ENCODE assay signal across 1 cellular context in the genomic region with DNA sequence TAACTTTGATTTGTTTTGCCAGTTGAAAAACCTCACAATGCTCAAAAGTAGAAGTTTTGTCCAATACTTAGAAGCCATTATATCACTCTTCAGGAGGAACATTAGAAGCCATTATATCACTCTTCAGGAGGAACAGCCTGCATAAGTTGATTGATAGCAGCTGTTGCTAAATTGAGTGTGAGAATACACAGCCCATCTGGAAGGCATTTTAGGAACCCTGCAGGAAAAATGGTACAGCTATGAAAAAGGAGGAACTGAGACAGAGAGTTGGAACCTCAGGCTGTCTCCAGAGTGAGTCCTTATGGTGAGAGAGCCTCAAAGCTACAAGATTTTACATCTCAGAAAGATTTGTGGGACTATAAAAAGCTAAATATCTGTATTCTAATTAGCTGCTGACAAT.
TF ChIP-seq lines count a peak whose summit lies in the region.

No MANE protein-coding gene starts in this region.

TF ChIP-seq in GM23338, 12 proteins besides CTCF, POLR2A, EP300 and RAD21 (continued from another document):
- TF ChIP-seq NANOG (IDR thresholded peaks at IDR 0.05; ENCODE audit: borderline replicate concordance), result no peak
- TF ChIP-seq EZH2 (IDR thresholded peaks at IDR 0.05; ENCODE audit: low read depth, unreplicated experiment), result no peak
- TF ChIP-seq ZNF114 (CRISPR knock-in tag; IDR thresholded peaks at IDR 0.05), result no peak
- TF ChIP-seq, protein P1, sequence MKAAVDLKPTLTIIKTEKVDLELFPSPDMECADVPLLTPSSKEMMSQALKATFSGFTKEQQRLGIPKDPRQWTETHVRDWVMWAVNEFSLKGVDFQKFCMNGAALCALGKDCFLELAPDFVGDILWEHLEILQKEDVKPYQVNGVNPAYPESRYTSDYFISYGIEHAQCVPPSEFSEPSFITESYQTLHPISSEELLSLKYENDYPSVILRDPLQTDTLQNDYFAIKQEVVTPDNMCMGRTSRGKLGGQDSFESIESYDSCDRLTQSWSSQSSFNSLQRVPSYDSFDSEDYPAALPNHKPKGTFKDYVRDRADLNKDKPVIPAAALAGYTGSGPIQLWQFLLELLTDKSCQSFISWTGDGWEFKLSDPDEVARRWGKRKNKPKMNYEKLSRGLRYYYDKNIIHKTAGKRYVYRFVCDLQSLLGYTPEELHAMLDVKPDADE (IDR thresholded peaks at IDR 0.05), result no peak
- TF ChIP-seq ZNF331 (CRISPR knock-in tag; IDR thresholded peaks at IDR 0.05; ENCODE audit: low read depth), result no peak
- TF ChIP-seq POLR2AphosphoS5 (IDR thresholded peaks at IDR 0.05; ENCODE audit: low read depth), result no peak
- TF ChIP-seq, protein P2, sequence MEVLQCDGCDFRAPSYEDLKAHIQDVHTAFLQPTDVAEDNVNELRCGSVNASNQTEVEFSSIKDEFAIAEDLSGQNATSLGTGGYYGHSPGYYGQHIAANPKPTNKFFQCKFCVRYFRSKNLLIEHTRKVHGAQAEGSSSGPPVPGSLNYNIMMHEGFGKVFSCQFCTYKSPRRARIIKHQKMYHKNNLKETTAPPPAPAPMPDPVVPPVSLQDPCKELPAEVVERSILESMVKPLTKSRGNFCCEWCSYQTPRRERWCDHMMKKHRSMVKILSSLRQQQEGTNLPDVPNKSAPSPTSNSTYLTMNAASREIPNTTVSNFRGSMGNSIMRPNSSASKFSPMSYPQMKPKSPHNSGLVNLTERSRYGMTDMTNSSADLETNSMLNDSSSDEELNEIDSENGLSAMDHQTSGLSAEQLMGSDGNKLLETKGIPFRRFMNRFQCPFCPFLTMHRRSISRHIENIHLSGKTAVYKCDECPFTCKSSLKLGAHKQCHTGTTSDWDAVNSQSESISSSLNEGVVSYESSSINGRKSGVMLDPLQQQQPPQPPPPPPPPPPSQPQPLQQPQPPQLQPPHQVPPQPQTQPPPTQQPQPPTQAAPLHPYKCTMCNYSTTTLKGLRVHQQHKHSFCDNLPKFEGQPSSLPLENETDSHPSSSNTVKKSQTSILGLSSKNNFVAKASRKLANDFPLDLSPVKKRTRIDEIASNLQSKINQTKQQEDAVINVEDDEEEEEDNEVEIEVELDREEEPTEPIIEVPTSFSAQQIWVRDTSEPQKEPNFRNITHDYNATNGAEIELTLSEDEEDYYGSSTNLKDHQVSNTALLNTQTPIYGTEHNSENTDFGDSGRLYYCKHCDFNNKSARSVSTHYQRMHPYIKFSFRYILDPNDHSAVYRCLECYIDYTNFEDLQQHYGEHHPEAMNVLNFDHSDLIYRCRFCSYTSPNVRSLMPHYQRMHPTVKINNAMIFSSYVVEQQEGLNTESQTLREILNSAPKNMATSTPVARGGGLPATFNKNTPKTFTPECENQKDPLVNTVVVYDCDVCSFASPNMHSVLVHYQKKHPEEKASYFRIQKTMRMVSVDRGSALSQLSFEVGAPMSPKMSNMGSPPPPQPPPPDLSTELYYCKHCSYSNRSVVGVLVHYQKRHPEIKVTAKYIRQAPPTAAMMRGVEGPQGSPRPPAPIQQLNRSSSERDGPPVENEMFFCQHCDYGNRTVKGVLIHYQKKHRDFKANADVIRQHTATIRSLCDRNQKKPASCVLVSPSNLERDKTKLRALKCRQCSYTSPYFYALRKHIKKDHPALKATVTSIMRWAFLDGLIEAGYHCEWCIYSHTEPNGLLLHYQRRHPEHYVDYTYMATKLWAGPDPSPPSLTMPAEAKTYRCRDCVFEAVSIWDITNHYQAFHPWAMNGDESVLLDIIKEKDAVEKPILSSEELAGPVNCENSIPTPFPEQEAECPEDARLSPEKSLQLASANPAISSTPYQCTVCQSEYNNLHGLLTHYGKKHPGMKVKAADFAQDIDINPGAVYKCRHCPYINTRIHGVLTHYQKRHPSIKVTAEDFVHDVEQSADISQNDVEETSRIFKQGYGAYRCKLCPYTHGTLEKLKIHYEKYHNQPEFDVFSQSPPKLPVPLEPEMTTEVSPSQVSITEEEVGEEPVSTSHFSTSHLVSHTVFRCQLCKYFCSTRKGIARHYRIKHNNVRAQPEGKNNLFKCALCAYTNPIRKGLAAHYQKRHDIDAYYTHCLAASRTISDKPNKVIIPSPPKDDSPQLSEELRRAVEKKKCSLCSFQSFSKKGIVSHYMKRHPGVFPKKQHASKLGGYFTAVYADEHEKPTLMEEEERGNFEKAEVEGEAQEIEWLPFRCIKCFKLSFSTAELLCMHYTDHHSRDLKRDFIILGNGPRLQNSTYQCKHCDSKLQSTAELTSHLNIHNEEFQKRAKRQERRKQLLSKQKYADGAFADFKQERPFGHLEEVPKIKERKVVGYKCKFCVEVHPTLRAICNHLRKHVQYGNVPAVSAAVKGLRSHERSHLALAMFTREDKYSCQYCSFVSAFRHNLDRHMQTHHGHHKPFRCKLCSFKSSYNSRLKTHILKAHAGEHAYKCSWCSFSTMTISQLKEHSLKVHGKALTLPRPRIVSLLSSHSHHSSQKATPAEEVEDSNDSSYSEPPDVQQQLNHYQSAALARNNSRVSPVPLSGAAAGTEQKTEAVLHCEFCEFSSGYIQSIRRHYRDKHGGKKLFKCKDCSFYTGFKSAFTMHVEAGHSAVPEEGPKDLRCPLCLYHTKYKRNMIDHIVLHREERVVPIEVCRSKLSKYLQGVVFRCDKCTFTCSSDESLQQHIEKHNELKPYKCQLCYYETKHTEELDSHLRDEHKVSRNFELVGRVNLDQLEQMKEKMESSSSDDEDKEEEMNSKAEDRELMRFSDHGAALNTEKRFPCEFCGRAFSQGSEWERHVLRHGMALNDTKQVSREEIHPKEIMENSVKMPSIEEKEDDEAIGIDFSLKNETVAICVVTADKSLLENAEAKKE (CRISPR knock-in tag; IDR thresholded peaks at IDR 0.05), result no peak
- no peak for TF ChIP-seq EZH2phosphoT487 (IDR thresholded peaks at IDR 0.05; ENCODE audit: unreplicated experiment)
- TF ChIP-seq STAT1 (IDR thresholded peaks at IDR 0.05; ENCODE audit: unreplicated experiment), result no peak
